ENCODE assay signal across 8 cellular contexts in the genomic region with DNA sequence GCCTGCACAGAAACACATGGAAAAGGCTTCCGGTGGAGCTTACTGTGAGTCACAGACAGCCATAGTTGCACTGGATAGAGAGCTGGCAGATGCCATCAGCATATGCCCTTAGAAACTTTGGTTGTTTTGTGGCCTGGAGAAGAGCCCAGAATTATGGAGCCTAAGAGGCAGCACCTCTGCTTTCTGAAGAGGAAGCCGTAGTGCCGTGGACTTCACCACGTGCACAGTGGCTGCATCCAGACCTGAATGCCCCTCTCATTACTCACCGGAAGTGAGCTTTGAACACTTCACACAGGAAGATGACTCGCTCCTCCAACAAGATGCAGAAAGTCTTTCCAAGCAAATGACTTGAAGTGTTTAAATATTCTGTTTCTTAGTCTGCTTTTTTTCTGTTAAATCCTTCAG. TPM values are rescaled to one million over a fixed set of nuclear protein-coding genes. Genes with fewer than 3 reads are reported as not detected.
DNase-seq lines count a peak whose midpoint lies in the region; ATAC-seq, FAIRE-seq and TF ChIP-seq lines count a peak whose summit lies in the region.

No MANE protein-coding gene starts in this region.

- H3K36me3 ChIP-seq in Panc1 (ENCODE audit: control insufficient read depth, insufficient read depth, low read length) (no peaks in the 10 kb centered on the region), heart right ventricle (no peaks in the 10 kb centered on the region), small intestine (ENCODE audit: control insufficient read depth in 2 of 2, insufficient read depth in 2 of 2, low read length in 2 of 2) (no peaks in the 10 kb centered on the region)

- H3K9me3 Mint-ChIP-seq in activated naive CD4-positive, alpha-beta T cell treated with anti-CD3 and anti-CD28 coated beads for 36 hours, result no peaks in the 10 kb centered on the region

- H3K36me3 Mint-ChIP-seq in activated naive CD4-positive, alpha-beta T cell treated with anti-CD3 and anti-CD28 coated beads for 36 hours (ENCODE audit: low read depth), result no peaks in the 10 kb centered on the region

- 12 to 20% methylated on average over 6 of the region's 6 CpGs for WGBS in heart right ventricle, 2 donors
- 16 to 20% (median 19%) methylated on average over 6 of the region's 6 CpGs for WGBS in small intestine, 3 donors

- intact Hi-C loops in Panc1 (cut with micrococcal nuclease; ENCODE audit: unreplicated experiment), result no loop called here
- intact Hi-C loops in activated naive CD4-positive, alpha-beta T cell treated with anti-CD3 and anti-CD28 coated beads for 36 hours (cut with micrococcal nuclease), result loop anchor here (1.0 to 2.0 kb wide), 5 partner anchors 15 to 209 kb away; a partner anchor contains a TSS
- intact Hi-C loops in heart right ventricle (cut with DNase I), result loop anchor here in 1 of 10 donors (5.0 kb wide), 1 partner anchor 1002 kb away; no protein-coding TSS in a partner anchor

- H3K27me3 ChIP-seq in Panc1 (ENCODE audit: control insufficient read depth, insufficient read depth, low read length) (no peaks in the 10 kb centered on the region), heart right ventricle (no peaks in the 10 kb centered on the region), small intestine (ENCODE audit: control insufficient read depth in 2 of 2, insufficient read depth in 2 of 2, low read length in 2 of 2) (no peaks in the 10 kb centered on the region)

- H3K27ac Mint-ChIP-seq in activated naive CD4-positive, alpha-beta T cell treated with anti-CD3 and anti-CD28 coated beads for 36 hours, result peak overlapping the region; percentile 71

- H3K4me1 ChIP-seq in Panc1 (ENCODE audit: control insufficient read depth, insufficient read depth, low read length) (peaks cover 11% of the 10 kb centered on the region), heart right ventricle (peaks cover 3 to 32% (median 19%) of the 10 kb centered on the region in 9 donors), small intestine (ENCODE audit: control insufficient read depth in 2 of 2, insufficient read depth in 1 of 2, low read depth in 1 of 2, low read length in 1 of 2) (peaks cover 4 to 12% of the 10 kb centered on the region in 2 donors)

- in situ Hi-C loops in Panc1 (cut with HindIII; ENCODE audit: low pct_unique_long_range_greater_than_20kb, low sequenced_read_pairs), result no loop called here

- H3K4me3 ChIP-seq in Panc1 (ENCODE audit: low read depth in 2 of 2, low read length in 2 of 2) (no peak overlapping the region), heart right ventricle (peak overlapping the region in 2 of 10 donors; percentile 3 to 8), small intestine (ENCODE audit: low read depth in 1 of 2, low read length in 2 of 2) (no peak overlapping the region)

- no peaks in the 10 kb centered on the region for H3K27me3 Mint-ChIP-seq in activated naive CD4-positive, alpha-beta T cell treated with anti-CD3 and anti-CD28 coated beads for 36 hours (ENCODE audit: low read depth)

- no TSS peak for BruUV-seq in Panc1 (replicated peaks; lab: Mats Ljungman, UMichigan)

- POLR2A ChIA-PET in Panc1 (lab: Charles Lee), result no interaction called here

- peaks cover 41% of the 10 kb centered on the region for H3K4me1 Mint-ChIP-seq in activated naive CD4-positive, alpha-beta T cell treated with anti-CD3 and anti-CD28 coated beads for 36 hours (ENCODE audit: low read depth)

- H3K27ac ChIP-seq in Panc1 (ENCODE audit: low read length), result peak overlapping the region; percentile 2
- H3K27ac ChIP-seq in heart right ventricle, result peak overlapping the region in 9 of 10 donors; percentile 17 to 74 (median 66)
- peak overlapping the region in 1 of 2 donors; percentile 42 for H3K27ac ChIP-seq in small intestine (ENCODE audit: low read depth in 1 of 2, low read length in 1 of 2)

- CTCF ChIA-PET in Panc1 (lab: Charles Lee), result interaction anchor here (0.5 kb wide), 1 partner anchor 22 kb away, joined by 3 read pairs; no protein-coding TSS in a partner anchor
- CTCF ChIA-PET in activated naive CD4-positive, alpha-beta T cell treated with anti-CD3 and anti-CD28 coated beads for 36 hours (lab: Charles Lee), result interaction anchor here (0.6 to 1.4 kb wide), 4 partner anchors 13 to 1004 kb away, joined by 3 to 7 read pairs (median 4); no protein-coding TSS in a partner anchor

- H3K4me3 Mint-ChIP-seq in activated naive CD4-positive, alpha-beta T cell treated with anti-CD3 and anti-CD28 coated beads for 36 hours, result no peak overlapping the region

- ATAC-seq in HG02678 (IDR thresholded peaks at IDR 0.05; ENCODE audit: unreplicated experiment) (peak; percentile 57), Panc1 (peak; percentile 94), heart right ventricle (peak; percentile 81 to 96 (median 93)), HG02588 (IDR thresholded peaks at IDR 0.05; ENCODE audit: unreplicated experiment) (no peak)

- peaks cover 3% of the 10 kb centered on the region; the same call in 1 of the 2 replicates for H3K9me3 ChIP-seq in Panc1 (ENCODE audit: control insufficient read depth, insufficient read depth, low read depth, low read length)
- no peaks in the 10 kb centered on the region for H3K9me3 ChIP-seq in heart right ventricle
- no peaks in the 10 kb centered on the region for H3K9me3 ChIP-seq in small intestine (ENCODE audit: control insufficient read depth, low read depth)

- no peak for FAIRE-seq in small intestine (lab: Jason Lieb, UNC)

- TF ChIP-seq CTCF in Panc1 (IDR thresholded peaks at IDR 0.05) (no peak), heart right ventricle (IDR thresholded peaks at IDR 0.05) (no peak)

- DNase-seq in EH (ENCODE audit: low read depth) (peak; percentile 100), Panc1 (ENCODE audit: low read depth, low spot score) (peak; percentile 83), heart right ventricle (peak; percentile 36 to 61), small intestine (peak; percentile 74), D341Med (ENCODE audit: low spot score) (no peak)
- peak; percentile 86 for DNase-seq in activated naive CD4-positive, alpha-beta T cell treated with anti-CD3 and anti-CD28 coated beads for 36 hours

RNA-seq across cellular contexts. Expression of a gene that starts 28.4 kb away (rescaled TPM):
- total RNA-seq in Panc1 (2021; ENCODE audit: unreplicated experiment) (70.0 TPM), heart right ventricle (100 to 1,000 TPM in 3 of 10 donors, 10 to 100 TPM in 7; 47.0 to 209 (median 78.8) TPM)
- 74.0 TPM for polyA plus RNA-seq in Panc1 (2012; ENCODE audit: insufficient read length)
- 10 to 100 TPM; 24.2 to 25.9 TPM for total RNA-seq in activated naive CD4-positive, alpha-beta T cell treated with anti-CD3 and anti-CD28 coated beads for 36 hours
- polyA plus RNA-seq in heart right ventricle (10 to 100 TPM; 48.8 to 78.3 TPM), small intestine (10 to 100 TPM; 47.4 to 82.2 (median 50.3) TPM)

RNA-seq across cellular contexts. Expression of a gene that starts 55.6 kb away (rescaled TPM):
- total RNA-seq in Panc1 (2021; ENCODE audit: unreplicated experiment), result 43.0 TPM
- polyA plus RNA-seq in Panc1 (2012; ENCODE audit: insufficient read length), result 9.5 TPM
- 10 to 100 TPM; 27.8 to 28.7 TPM for total RNA-seq in activated naive CD4-positive, alpha-beta T cell treated with anti-CD3 and anti-CD28 coated beads for 36 hours
- 10 to 100 TPM; 16.2 to 27.7 (median 19.5) TPM for total RNA-seq in heart right ventricle
- 10 to 100 TPM in 1 of 2 donors, 1 to 10 TPM in 1; 3.9 to 32.1 TPM for polyA plus RNA-seq in heart right ventricle
- polyA plus RNA-seq in small intestine, result 1 to 10 TPM; 5.1 to 9.8 (median 7.7) TPM
